Comparison of ENCODE assay signal across 1 cellular context in the genomic region with DNA sequence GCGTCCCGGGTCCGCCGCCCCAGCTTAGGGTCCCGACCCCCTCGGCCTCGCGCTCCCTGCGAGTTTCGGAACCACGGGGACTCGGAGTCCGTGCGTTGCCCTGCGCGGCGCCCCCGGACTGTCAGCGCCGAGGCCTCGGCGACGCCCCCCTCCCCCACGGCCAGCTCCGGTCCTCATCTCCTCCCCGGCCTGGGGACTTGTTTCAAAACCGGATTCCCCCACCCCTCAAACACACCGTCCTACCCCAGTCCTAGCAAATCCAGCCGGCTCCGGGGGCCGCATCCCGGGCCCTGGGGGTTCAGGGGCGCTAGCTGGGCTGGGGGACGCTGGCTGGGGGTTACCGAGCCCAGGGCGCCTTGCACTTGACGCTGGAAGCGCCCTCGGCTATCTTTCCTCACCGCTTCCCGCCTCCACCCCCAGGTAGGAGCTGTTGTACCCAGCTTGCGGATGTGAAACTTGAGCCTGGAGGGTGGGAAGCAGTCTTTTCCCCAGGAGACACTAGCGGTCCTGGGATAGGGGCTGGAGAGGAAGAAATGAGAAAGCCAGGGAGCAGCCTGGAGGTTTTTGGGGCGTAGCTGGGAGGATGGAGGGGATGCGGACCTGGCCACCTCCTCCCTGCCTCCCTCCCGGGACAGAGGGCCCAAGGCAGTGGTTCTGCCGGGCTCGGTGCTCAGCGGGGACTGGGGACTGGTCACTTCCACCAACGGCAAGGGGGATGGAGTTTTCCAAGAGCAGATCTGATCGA.
TF ChIP-seq lines count a peak whose summit lies in the region.

No MANE protein-coding gene starts in this region.

TF ChIP-seq in HEK293, 187 proteins besides CTCF, POLR2A, EP300 and RAD21 (continued from another document):
- TF ChIP-seq, protein P1, sequence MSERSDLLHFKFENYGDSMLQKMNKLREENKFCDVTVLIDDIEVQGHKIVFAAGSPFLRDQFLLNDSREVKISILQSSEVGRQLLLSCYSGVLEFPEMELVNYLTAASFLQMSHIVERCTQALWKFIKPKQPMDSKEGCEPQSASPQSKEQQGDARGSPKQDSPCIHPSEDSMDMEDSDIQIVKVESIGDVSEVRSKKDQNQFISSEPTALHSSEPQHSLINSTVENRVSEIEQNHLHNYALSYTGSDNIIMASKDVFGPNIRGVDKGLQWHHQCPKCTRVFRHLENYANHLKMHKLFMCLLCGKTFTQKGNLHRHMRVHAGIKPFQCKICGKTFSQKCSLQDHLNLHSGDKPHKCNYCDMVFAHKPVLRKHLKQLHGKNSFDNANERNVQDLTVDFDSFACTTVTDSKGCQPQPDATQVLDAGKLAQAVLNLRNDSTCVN (tag by site-specific recombination; optimal IDR thresholded peaks at IDR 0.05): peak; percentile 43
- peak; percentile 46 for TF ChIP-seq ZNF335 (tag by site-specific recombination; conservative IDR thresholded peaks at IDR 0.05)
- no peak for TF ChIP-seq ZNF621 (tag by site-specific recombination; IDR thresholded peaks at IDR 0.05)
- TF ChIP-seq, protein P2, sequence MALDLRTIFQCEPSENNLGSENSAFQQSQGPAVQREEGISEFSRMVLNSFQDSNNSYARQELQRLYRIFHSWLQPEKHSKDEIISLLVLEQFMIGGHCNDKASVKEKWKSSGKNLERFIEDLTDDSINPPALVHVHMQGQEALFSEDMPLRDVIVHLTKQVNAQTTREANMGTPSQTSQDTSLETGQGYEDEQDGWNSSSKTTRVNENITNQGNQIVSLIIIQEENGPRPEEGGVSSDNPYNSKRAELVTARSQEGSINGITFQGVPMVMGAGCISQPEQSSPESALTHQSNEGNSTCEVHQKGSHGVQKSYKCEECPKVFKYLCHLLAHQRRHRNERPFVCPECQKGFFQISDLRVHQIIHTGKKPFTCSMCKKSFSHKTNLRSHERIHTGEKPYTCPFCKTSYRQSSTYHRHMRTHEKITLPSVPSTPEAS (tag by site-specific recombination; IDR thresholded peaks at IDR 0.05): no peak
- TF ChIP-seq GLIS2 (tag by site-specific recombination; IDR thresholded peaks at IDR 0.05): peak; percentile 54
- TF ChIP-seq, protein P3, sequence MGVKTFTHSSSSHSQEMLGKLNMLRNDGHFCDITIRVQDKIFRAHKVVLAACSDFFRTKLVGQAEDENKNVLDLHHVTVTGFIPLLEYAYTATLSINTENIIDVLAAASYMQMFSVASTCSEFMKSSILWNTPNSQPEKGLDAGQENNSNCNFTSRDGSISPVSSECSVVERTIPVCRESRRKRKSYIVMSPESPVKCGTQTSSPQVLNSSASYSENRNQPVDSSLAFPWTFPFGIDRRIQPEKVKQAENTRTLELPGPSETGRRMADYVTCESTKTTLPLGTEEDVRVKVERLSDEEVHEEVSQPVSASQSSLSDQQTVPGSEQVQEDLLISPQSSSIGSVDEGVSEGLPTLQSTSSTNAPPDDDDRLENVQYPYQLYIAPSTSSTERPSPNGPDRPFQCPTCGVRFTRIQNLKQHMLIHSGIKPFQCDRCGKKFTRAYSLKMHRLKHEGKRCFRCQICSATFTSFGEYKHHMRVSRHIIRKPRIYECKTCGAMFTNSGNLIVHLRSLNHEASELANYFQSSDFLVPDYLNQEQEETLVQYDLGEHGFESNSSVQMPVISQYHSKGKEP (tag by site-specific recombination; IDR thresholded peaks at IDR 0.05): no peak
- TF ChIP-seq EGR2 (tag by site-specific recombination; IDR thresholded peaks at IDR 0.05; ENCODE audit: low read depth): peak; percentile 52
- TF ChIP-seq FEZF1 (tag by site-specific recombination; IDR thresholded peaks at IDR 0.05): no peak
- TF ChIP-seq ZBTB17 (tag by site-specific recombination; IDR thresholded peaks at IDR 0.05): 0 out of 2 replicates have a peak, but pooled peaks have one; percentile 25
- TF ChIP-seq GLIS1 (tag by site-specific recombination; IDR thresholded peaks at IDR 0.05): peak; percentile 16; the same call in 1 of the 2 replicates
- TF ChIP-seq ZNF155 (tag by site-specific recombination; IDR thresholded peaks at IDR 0.05): no peak
- 0 out of 2 replicates have a peak, but pooled peaks have one; percentile 13 for TF ChIP-seq SP7 (tag by site-specific recombination; IDR thresholded peaks at IDR 0.05)
- no peak for TF ChIP-seq ZNF701 (tag by site-specific recombination; IDR thresholded peaks at IDR 0.05)
- TF ChIP-seq ZNF404 (tag by site-specific recombination; IDR thresholded peaks at IDR 0.05): no peak
- no peak for TF ChIP-seq ZSCAN23 (tag by site-specific recombination; IDR thresholded peaks at IDR 0.05)
- TF ChIP-seq, protein P4, sequence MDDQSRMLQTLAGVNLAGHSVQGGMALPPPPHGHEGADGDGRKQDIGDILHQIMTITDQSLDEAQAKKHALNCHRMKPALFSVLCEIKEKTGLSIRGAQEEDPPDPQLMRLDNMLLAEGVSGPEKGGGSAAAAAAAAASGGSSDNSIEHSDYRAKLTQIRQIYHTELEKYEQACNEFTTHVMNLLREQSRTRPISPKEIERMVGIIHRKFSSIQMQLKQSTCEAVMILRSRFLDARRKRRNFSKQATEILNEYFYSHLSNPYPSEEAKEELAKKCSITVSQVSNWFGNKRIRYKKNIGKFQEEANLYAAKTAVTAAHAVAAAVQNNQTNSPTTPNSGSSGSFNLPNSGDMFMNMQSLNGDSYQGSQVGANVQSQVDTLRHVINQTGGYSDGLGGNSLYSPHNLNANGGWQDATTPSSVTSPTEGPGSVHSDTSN (CRISPR knock-in tag; IDR thresholded peaks at IDR 0.05): peak; percentile 85
